Comparison of ENCODE assay signal across 22 cellular contexts in genomic region chr2:47690132-47690531, GRCh38.
A peak's percentile ranks its signal among the peaks of the same experiment; 100 is the strongest.
DNase-seq lines count a peak whose midpoint lies in the region; ATAC-seq and TF ChIP-seq lines count a peak whose summit lies in the region.
"Had no signal": no experiment of that assay in that cellular context is flagged by ENCODE, and none has a peak within 500 bp of the region (broad histone marks: within the 10 kb centered on the region; RNA-seq: fewer than 3 reads in every experiment).

No MANE protein-coding gene starts in this region.

- H3K4me1 ChIP-seq in DOHH2 (ENCODE audit: control insufficient read depth, low read length) (peaks cover 72% of the 10 kb centered on the region), smooth muscle cell (ENCODE audit: low read depth) (no peaks in the 10 kb centered on the region), BE2C (no peaks in the 10 kb centered on the region)

- POLR2A ChIA-PET in activated B cell treated with CpG ODN at 0.5 μM for 24 hours (lab: Charles Lee), result no interaction called here

- no peaks in the 10 kb centered on the region for H3K9me2 ChIP-seq in DOHH2 (replicated peaks; ENCODE audit: control insufficient read depth, low read length)

- H3K9me3 ChIP-seq in DOHH2 (ENCODE audit: control insufficient read depth, insufficient read depth, low read length) (peaks cover 8% of the 10 kb centered on the region; the same call in 1 of the 2 replicates), smooth muscle cell (replicated peaks; ENCODE audit: low read depth) (no peaks in the 10 kb centered on the region), BE2C (no peaks in the 10 kb centered on the region)

- H3K27me3 ChIP-seq in DOHH2 (ENCODE audit: control insufficient read depth, low read length) (no peaks in the 10 kb centered on the region), smooth muscle cell (ENCODE audit: low read depth) (no peaks in the 10 kb centered on the region), BE2C (peaks cover 11% of the 10 kb centered on the region)

- H3K79me2 ChIP-seq in DOHH2 (ENCODE audit: control insufficient read depth, low read length), result peaks cover 12% of the 10 kb centered on the region
- no peaks in the 10 kb centered on the region for H3K79me2 ChIP-seq in smooth muscle cell (ENCODE audit: low read depth)

- H3K4me3 Mint-ChIP-seq in activated B cell treated with CpG ODN at 0.5 μM for 24 hours, result no peak overlapping the region
- H3K4me3 Mint-ChIP-seq: CD4-positive, alpha-beta T cell had no signal

- peak overlapping the region; percentile 18 for H3K27ac Mint-ChIP-seq in activated B cell treated with CpG ODN at 0.5 μM for 24 hours
- H3K27ac Mint-ChIP-seq: CD4-positive, alpha-beta T cell had no signal

- H3K27ac ChIP-seq in DOHH2 (ENCODE audit: low read depth, low read length) (peak overlapping the region; percentile 100), smooth muscle cell (ENCODE audit: low read depth) (peak overlapping the region; percentile 68)

- peaks cover 9% of the 10 kb centered on the region for H3K36me3 ChIP-seq in DOHH2 (ENCODE audit: control insufficient read depth, low read length)
- no peaks in the 10 kb centered on the region for H3K36me3 ChIP-seq in smooth muscle cell (ENCODE audit: low read depth)
- no peaks in the 10 kb centered on the region for H3K36me3 ChIP-seq in BE2C

- ATAC-seq in activated B cell treated with CpG ODN at 0.5 μM for 24 hours (ENCODE audit: low read depth) (no peak), GM19328 (IDR thresholded peaks at IDR 0.05; ENCODE audit: unreplicated experiment) (no peak)

- H3K36me3 Mint-ChIP-seq in activated B cell treated with CpG ODN at 0.5 μM for 24 hours (ENCODE audit: low read depth), result no peaks in the 10 kb centered on the region

- H3F3A ChIP-seq in DOHH2 (ENCODE audit: control insufficient read depth, insufficient read depth), result peaks cover 56% of the 10 kb centered on the region
- H3F3A ChIP-seq in smooth muscle cell (ENCODE audit: low read depth), result no peaks in the 10 kb centered on the region

- peak overlapping the region; percentile 56 for H3K4me3 ChIP-seq in DOHH2 (ENCODE audit: low read length)
- no peak overlapping the region for H3K4me3 ChIP-seq in smooth muscle cell
- no peak overlapping the region for H3K4me3 ChIP-seq in BE2C (ENCODE audit: low read depth, low read length)
- H3K4me3 ChIP-seq: GM12878 had no signal

- H3K27me3 Mint-ChIP-seq in activated B cell treated with CpG ODN at 0.5 μM for 24 hours, result no peaks in the 10 kb centered on the region
- H3K27me3 Mint-ChIP-seq: CD4-positive, alpha-beta T cell had no signal

- peaks cover 33% of the 10 kb centered on the region for H3K4me1 Mint-ChIP-seq in activated B cell treated with CpG ODN at 0.5 μM for 24 hours

- TF ChIP-seq CTCF in DOHH2 (IDR thresholded peaks at IDR 0.05; ENCODE audit: low read depth, low read length, poor library complexity, severe bottlenecking) (no peak), activated B cell treated with CpG ODN at 0.5 μM for 24 hours (IDR thresholded peaks at IDR 0.05) (no peak), smooth muscle cell (IDR thresholded peaks at IDR 0.05; ENCODE audit: borderline replicate concordance, insufficient read depth, poor library complexity, severe bottlenecking) (no peak), BE2C (IDR thresholded peaks at IDR 0.05; ENCODE audit: low read depth, low read length) (no peak)

- peak overlapping the region; percentile 83 for H3K4me2 ChIP-seq in DOHH2 (ENCODE audit: low read length)
- peak overlapping the region; percentile 53 for H3K4me2 ChIP-seq in smooth muscle cell

- no peak overlapping the region for H2AFZ ChIP-seq in smooth muscle cell (ENCODE audit: low read depth)

- H4K20me1 ChIP-seq in DOHH2 (ENCODE audit: control insufficient read depth, insufficient read depth, low read depth, low read length), result no peaks in the 10 kb centered on the region
- H4K20me1 ChIP-seq in smooth muscle cell (ENCODE audit: low read depth), result no peaks in the 10 kb centered on the region

- no peak overlapping the region for H3K9ac ChIP-seq in smooth muscle cell (ENCODE audit: low read depth)

- 94% methylated on average over 2 of the region's 2 CpGs for WGBS in smooth muscle cell (ENCODE audit: low lambda C conversion rate)

- intact Hi-C loops in activated B cell treated with CpG ODN at 0.5 μM for 24 hours (cut with micrococcal nuclease), result no loop called here

- CTCF ChIA-PET in activated B cell treated with CpG ODN at 0.5 μM for 24 hours (lab: Charles Lee), result no interaction called here

- peaks cover 5% of the 10 kb centered on the region for H3K9me3 Mint-ChIP-seq in activated B cell treated with CpG ODN at 0.5 μM for 24 hours

- peak; percentile 12 for DNase-seq in NCI-H69 (lab: John Stamatoyannopoulos, UW)
- no peak for DNase-seq in activated B cell treated with CpG ODN at 0.5 μM for 24 hours
- DNase-seq in smooth muscle cell (lab: John Stamatoyannopoulos, UW; ENCODE audit: unreplicated experiment), result no peak
- no peak for DNase-seq in BE2C
- no peak for DNase-seq in NCI-H1930 (lab: John Stamatoyannopoulos, UW)
- no peak for DNase-seq in OCI-M1 (lab: John Stamatoyannopoulos, UW)
- DNase-seq: CD4-positive, alpha-beta T cell; DMS53; KG1; MM.1S; NCI-H1048; NCI-H1417; NCI-H1694; NCI-H2081; NCI-H2227 treated with DMSO at 0.1 percent for 48 hours; NCI-H774; RPMI8226; SHP77; T-helper 1 cell had no signal
